In the genomic region with DNA sequence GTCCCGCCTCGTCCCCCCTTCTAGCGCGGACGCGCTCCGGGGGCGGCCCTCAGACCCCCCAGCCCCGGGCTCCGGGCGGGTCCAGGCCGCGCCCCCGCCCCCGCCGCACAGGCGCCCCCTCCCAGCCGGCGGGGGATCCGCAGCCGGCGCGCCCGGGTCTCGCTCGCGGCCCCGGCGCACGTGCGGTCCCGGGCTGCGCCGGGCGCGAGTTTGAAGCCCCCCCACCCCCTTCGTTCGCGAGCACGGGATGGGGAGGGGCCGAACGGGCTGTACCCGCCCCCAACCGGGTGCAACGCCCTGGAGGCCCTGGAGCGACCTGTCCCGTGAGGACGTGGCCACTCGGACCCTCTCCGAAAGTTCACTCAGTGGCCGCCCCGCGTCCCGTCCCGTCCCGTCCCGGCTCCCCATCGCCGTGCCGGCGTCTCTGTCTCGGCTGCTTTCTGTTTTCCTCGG, we compare ENCODE assay signal across 8 cellular contexts. TPM values are rescaled to one million over a fixed set of nuclear protein-coding genes. Genes with fewer than 3 reads are reported as not detected.
DNase-seq lines count a peak whose midpoint lies in the region; ATAC-seq and TF ChIP-seq lines count a peak whose summit lies in the region.

No MANE protein-coding gene starts in this region.

- H3K4me3 ChIP-seq in breast epithelium (peak overlapping the region; percentile 59 to 97 (median 88)), thoracic aorta (peak overlapping the region; percentile 87)

- DNase-seq in ELF-1 (ENCODE audit: low read depth, low spot score) (peak; percentile 61), M059J (ENCODE audit: low read depth) (peak; percentile 30), breast epithelium (ENCODE audit: low spot score in 2 of 2) (no peak), left lobe of liver (ENCODE audit: low spot score) (peak; percentile 91), thoracic aorta (ENCODE audit: low spot score) (no peak), SKM-1 treated with dmso at 0.1 percent for 144 hours (lab: John Stamatoyannopoulos, UW; ENCODE audit: unreplicated experiment) (no peak)

- intact Hi-C loops in breast epithelium (cut with DNase I; ENCODE audit: low total_unique reads) = loop anchor here (10.0 kb wide), 1 partner anchor 443 kb away; the partner anchor contains the start of genes ATP6V0B, B4GALT2 and DPH2

- peaks cover 0 to 16% of the 10 kb centered on the region in 2 donors for H3K4me1 ChIP-seq in breast epithelium
- H3K4me1 ChIP-seq in thoracic aorta (ENCODE audit: control insufficient read depth in 1 of 2, low read depth in 2 of 2) = peaks cover 7 to 32% of the 10 kb centered on the region in 2 donors

- peak overlapping the region; percentile 85 to 98 for H3K27ac ChIP-seq in breast epithelium
- peak overlapping the region; percentile 55 to 64 for H3K27ac ChIP-seq in thoracic aorta

- H3K36me3 ChIP-seq in breast epithelium (no peaks in the 10 kb centered on the region), thoracic aorta (no peaks in the 10 kb centered on the region)

- peak; percentile 74 for ATAC-seq in left lobe of liver
- no peak for ATAC-seq in thoracic aorta (ENCODE audit: insufficient number of reproducible peaks, low FRiP score, low read depth)
- no peak for ATAC-seq in HG03108 (IDR thresholded peaks at IDR 0.05; ENCODE audit: unreplicated experiment)
- ATAC-seq in HG03045 (IDR thresholded peaks at IDR 0.05; ENCODE audit: unreplicated experiment) = no peak

- H3K9me3 ChIP-seq in breast epithelium (no peaks in the 10 kb centered on the region), thoracic aorta (no peaks in the 10 kb centered on the region)

- H3K27me3 ChIP-seq in breast epithelium = no peaks in the 10 kb centered on the region
- H3K27me3 ChIP-seq in thoracic aorta (replicated peaks; ENCODE audit: insufficient read depth) = no peaks in the 10 kb centered on the region

- TF ChIP-seq POLR2A in breast epithelium (IDR thresholded peaks at IDR 0.05) = no peak

- peak in 1 of 3 donors; percentile 10 for TF ChIP-seq CTCF in breast epithelium (IDR thresholded peaks at IDR 0.05)
- TF ChIP-seq CTCF in thoracic aorta (IDR thresholded peaks at IDR 0.05) = no peak

RNA-seq across cellular contexts. Expression of gene PTPRF, which starts 0.8 kb away (rescaled TPM):
- total RNA-seq in M059J (2014; rRNA removed; shearing (Covaris generic)) = 17.0 and 31.1 TPM in 2 replicates
- total RNA-seq in breast epithelium (100 to 1,000 TPM; 109 to 149 (median 116) TPM), left lobe of liver (290 TPM), thoracic aorta (10 to 100 TPM; 43.9 to 55.1 TPM)

Comparison
In these comparisons a context has a peak if more than half of its experiments do, and no peak if none do; other contexts are left out.
1. DNase-seq: peak in ELF-1 (single experiment), M059J (single experiment) and left lobe of liver (single experiment); none in breast epithelium (0 of 2), thoracic aorta (single experiment) and SKM-1 treated with dmso at 0.1 percent for 144 hours (single experiment).